14 cellular contexts compared by ENCODE assay signal in genomic region chr7:10972174-10972573, GRCh38. TPM values are rescaled to one million over a fixed set of nuclear protein-coding genes. Genes with fewer than 3 reads are reported as not detected.
DNase-seq lines count a peak whose midpoint lies in the region; ATAC-seq, FAIRE-seq and TF ChIP-seq lines count a peak whose summit lies in the region.
"Had no signal": no experiment of that assay in that cellular context is flagged by ENCODE, and none has a peak within 500 bp of the region (broad histone marks: within the 10 kb centered on the region; RNA-seq: fewer than 3 reads in every experiment).

No MANE protein-coding gene starts in this region.

- H3K36me3 Mint-ChIP-seq in activated CD4-positive, alpha-beta T cell treated with anti-CD3 and anti-CD28 coated beads, Interleukin-2, amount 10 ng/mL, durations not matched to agents 7 days and 5 days (ENCODE audit: low read depth), result peaks cover 26% of the 10 kb centered on the region
- peaks cover 16% of the 10 kb centered on the region for H3K36me3 Mint-ChIP-seq in WTC11
- H3K36me3 Mint-ChIP-seq in nephron progenitor cell (ENCODE audit: low read depth), result peaks cover 25% of the 10 kb centered on the region

- no peak for ATAC-seq in WTC11
- ATAC-seq in GM18502 (IDR thresholded peaks at IDR 0.05; ENCODE audit: poor library complexity, unreplicated experiment), result no peak

- peak; percentile 37 for FAIRE-seq in G401.6 (lab: Jason Lieb, UNC)
- FAIRE-seq: endometrium had no signal

- peak overlapping the region; percentile 92 for H3K4me3 Mint-ChIP-seq in activated CD4-positive, alpha-beta T cell treated with anti-CD3 and anti-CD28 coated beads, Interleukin-2, amount 10 ng/mL, durations not matched to agents 7 days and 5 days
- H3K4me3 Mint-ChIP-seq in WTC11 (no peak overlapping the region), nephron progenitor cell (peak overlapping the region; percentile 30)
- H3K4me3 Mint-ChIP-seq: CD14-positive monocyte had no signal

- peaks cover 13% of the 10 kb centered on the region for H3K27me3 Mint-ChIP-seq in activated CD4-positive, alpha-beta T cell treated with anti-CD3 and anti-CD28 coated beads, Interleukin-2, amount 10 ng/mL, durations not matched to agents 7 days and 5 days
- no peaks in the 10 kb centered on the region; the same call in 1 of the 2 replicates for H3K27me3 Mint-ChIP-seq in WTC11 (ENCODE audit: low read depth)
- H3K27me3 Mint-ChIP-seq in nephron progenitor cell (ENCODE audit: low read depth, poor library complexity), result peaks cover 12% of the 10 kb centered on the region

- TF ChIP-seq CTCF in WTC11 (IDR thresholded peaks at IDR 0.05), result no peak
- TF ChIP-seq CTCF in nephron progenitor cell (IDR thresholded peaks at IDR 0.05), result no peak

- no peak overlapping the region for H3K27ac Mint-ChIP-seq in activated CD4-positive, alpha-beta T cell treated with anti-CD3 and anti-CD28 coated beads, Interleukin-2, amount 10 ng/mL, durations not matched to agents 7 days and 5 days
- H3K27ac Mint-ChIP-seq in WTC11 (peak overlapping the region; percentile 100; the same call in 1 of the 2 replicates), nephron progenitor cell (no peak overlapping the region)
- H3K27ac Mint-ChIP-seq: CD14-positive monocyte, HFFc6 had no signal

- no peak for DNase-seq in activated CD4-positive, alpha-beta T cell treated with anti-CD3 and anti-CD28 coated beads, Interleukin-2, amount 10 ng/mL, durations not matched to agents 7 days and 5 days
- no peak for DNase-seq in activated CD4-positive, alpha-beta T cell treated with anti-CD3 and anti-CD28 coated beads for 1 hour
- no peak for DNase-seq in WTC11 (ENCODE audit: low spot score)
- DNase-seq in nephron progenitor cell, result no peak
- DNase-seq in DMS53 (lab: John Stamatoyannopoulos, UW), result no peak
- DNase-seq in HuH-7 (ENCODE audit: low spot score), result no peak
- DNase-seq: HFFc6; mammary epithelial cell; stimulated activated naive CD4-positive, alpha-beta T cell treated with Interleukin-2 at 50 U/mL for 16 hours; upper lobe of right lung had no signal

- CTCF ChIA-PET in activated CD4-positive, alpha-beta T cell treated with anti-CD3 and anti-CD28 coated beads, Interleukin-2, amount 10 ng/mL, durations not matched to agents 7 days and 5 days (lab: Charles Lee), result no interaction called here
- CTCF ChIA-PET in WTC11 (lab: Charles Lee), result no interaction called here

- H3K9me3 Mint-ChIP-seq in activated CD4-positive, alpha-beta T cell treated with anti-CD3 and anti-CD28 coated beads, Interleukin-2, amount 10 ng/mL, durations not matched to agents 7 days and 5 days, result peaks cover 4% of the 10 kb centered on the region
- H3K9me3 Mint-ChIP-seq in WTC11, result peaks cover 7% of the 10 kb centered on the region
- peaks cover 27% of the 10 kb centered on the region for H3K9me3 Mint-ChIP-seq in nephron progenitor cell
- H3K9me3 Mint-ChIP-seq: HFFc6 had no signal

- POLR2A ChIA-PET in activated CD4-positive, alpha-beta T cell treated with anti-CD3 and anti-CD28 coated beads, Interleukin-2, amount 10 ng/mL, durations not matched to agents 7 days and 5 days (lab: Charles Lee), result no interaction called here
- POLR2A ChIA-PET in WTC11 (lab: Charles Lee), result no interaction called here

- H3K4me1 Mint-ChIP-seq in activated CD4-positive, alpha-beta T cell treated with anti-CD3 and anti-CD28 coated beads, Interleukin-2, amount 10 ng/mL, durations not matched to agents 7 days and 5 days, result peaks cover 42% of the 10 kb centered on the region
- H3K4me1 Mint-ChIP-seq in WTC11 (peaks cover 37% of the 10 kb centered on the region), nephron progenitor cell (peaks cover 37% of the 10 kb centered on the region)

TF ChIP-seq in WTC11, 78 proteins besides CTCF, POLR2A, EP300 and RAD21:
- TF ChIP-seq PRRX2 (CRISPR knock-in tag; IDR thresholded peaks at IDR 0.05), result no peak
- no peak for TF ChIP-seq MXD4 (CRISPR knock-in tag; IDR thresholded peaks at IDR 0.05; ENCODE audit: borderline replicate concordance)
TF ChIP-seq in WTC11: peak in this region for 0.

RNA-seq across cellular contexts. Expression of gene PHF14, which starts 1.5 kb away (rescaled TPM):
- total RNA-seq in activated CD4-positive, alpha-beta T cell treated with anti-CD3 and anti-CD28 coated beads, Interleukin-2, amount 10 ng/mL, durations not matched to agents 7 days and 5 days, result 10 to 100 TPM; 30.1 to 34.2 TPM
- 47.7 to 49.9 TPM (median 48.6 TPM) in 3 replicates for total RNA-seq in WTC11 (2021)
